30 cellular contexts compared by ENCODE assay signal in genomic region chr1:115732307-115732706, GRCh38. TPM values are rescaled to one million over a fixed set of nuclear protein-coding genes. Genes with fewer than 3 reads are reported as not detected.
"Had no signal": no experiment of that assay in that cellular context is flagged by ENCODE, and none has a peak within 500 bp of the region (broad histone marks: within the 10 kb centered on the region; RNA-seq: fewer than 3 reads in every experiment).

No MANE protein-coding gene starts in this region.

- H3K27ac ChIP-seq: ascending aorta, cardiac muscle cell, coronary artery, gastrocnemius medialis, ovary, sigmoid colon, vagina, VCaP had no signal

- H3K4me3 ChIP-seq: ascending aorta, cardiac muscle cell, coronary artery, gastrocnemius medialis, ovary, sigmoid colon, vagina had no signal

- H3K36me3 ChIP-seq: ascending aorta, cardiac muscle cell, ovary, vagina had no signal

- DNase-seq: activated CD4-positive, alpha-beta T cell treated with anti-CD3 and anti-CD28 coated beads for 48 hours; activated CD4-positive, alpha-beta T cell treated with anti-CD3 and anti-CD28 coated beads, Interleukin-2, amount 50 U/mL, for 48 hours; activated CD8-positive, alpha-beta memory T cell treated with anti-CD3 and anti-CD28 coated beads for 24 hours; activated gamma-delta T cell; activated naive CD4-positive, alpha-beta T cell treated with anti-CD3 and anti-CD28 coated beads, Interleukin-2, amount 10 ng/mL, durations not matched to agents 7 days and 5 days; activated naive CD8-positive, alpha-beta T cell treated with anti-CD3 and anti-CD28 coated beads, Interleukin-2, amount 10 ng/mL, durations not matched to agents 7 days and 5 days; activated T-cell treated with anti-CD3 and anti-CD28 coated beads, Interleukin-2, amount 50 U/mL, for 24 hours; cerebellar nuclear complex; effector memory CD8-positive, alpha-beta T cell; erythroblast; gastrocnemius medialis; glutamatergic neuron; islet precursor cell; midbrain; naive thymus-derived CD4-positive, alpha-beta T cell; ovary; sigmoid colon; small intestine; stimulated activated CD4-positive, alpha-beta T cell treated with anti-CD3 and anti-CD28 coated beads, Interleukin-4, amount 100 ng/mL, for 4 hours; stimulated activated CD8-positive, alpha-beta memory T cell treated with anti-CD3 and anti-CD28 coated beads, Interleukin-4, amount 100 ng/mL, for 48 hours; stimulated activated naive CD8-positive, alpha-beta T cell treated with anti-CD3 and anti-CD28 coated beads, Interleukin-15, amount 100 ng/mL, for 72 hours; substantia nigra had no signal

- H3K9me3 ChIP-seq: ascending aorta, gastrocnemius medialis, ovary, sigmoid colon, vagina had no signal

- ATAC-seq: effector memory CD8-positive, alpha-beta T cell; gastrocnemius medialis; naive thymus-derived CD4-positive, alpha-beta T cell; stimulated activated memory B cell treated with anti-CD40 and anti-IgM and Interleukin-4, amounts not matched to agents 10 μg/mL and 1 μg/mL and 100 μg/mL, for 72 hours; stimulated activated naive CD8-positive, alpha-beta T cell treated with anti-CD3 and anti-CD28 coated beads, Interleukin-15, amount 100 ng/mL, for 72 hours had no signal

- H3K27me3 ChIP-seq: ascending aorta, cardiac muscle cell, gastrocnemius medialis, ovary, sigmoid colon, vagina had no signal

- H3K4me1 ChIP-seq: ascending aorta had no signal

RNA-seq across cellular contexts. Expression of gene CASQ2, which starts 36.2 kb away (rescaled TPM):
- total RNA-seq: activated naive CD8-positive, alpha-beta T cell treated with anti-CD3 and anti-CD28 coated beads, Interleukin-2, amount 10 ng/mL, durations not matched to agents 7 days and 5 days; naive thymus-derived CD4-positive, alpha-beta T cell; progenitor cell of endocrine pancreas; renal cortical epithelial cell had no signal
